ENCODE assay signal across 15 cellular contexts in genomic region chr3:125200731-125201139, GRCh38. TPM values are rescaled to one million over a fixed set of nuclear protein-coding genes. Genes with fewer than 3 reads are reported as not detected.
DNase-seq lines count a peak whose midpoint lies in the region; ATAC-seq, FAIRE-seq and TF ChIP-seq lines count a peak whose summit lies in the region.
"Had no signal": no experiment of that assay in that cellular context is flagged by ENCODE, and none has a peak within 500 bp of the region (broad histone marks: within the 10 kb centered on the region; RNA-seq: fewer than 3 reads in every experiment).

No MANE protein-coding gene starts in this region.

- DNase-seq in RCC 7860 (ENCODE audit: low spot score) (peak; percentile 58), NCI-H524 treated with DMSO at 0.1 percent for 48 hours (lab: John Stamatoyannopoulos, UW) (no peak), upper lobe of left lung (no peak), sciatic nerve (ENCODE audit: low spot score) (no peak)
- no peak for DNase-seq in activated naive CD4-positive, alpha-beta T cell treated with Interleukin-2 at 50 U/mL for 16 hours
- DNase-seq: activated T-cell treated with anti-CD3 and anti-CD28 coated beads, Interleukin-2, amount 50 U/mL, for 48 hours; NCI-H1048; pancreas; stimulated activated CD4-positive, alpha-beta T cell treated with anti-CD3 and anti-CD28 coated beads, Interleukin-4, amount 100 ng/mL, for 4 hours; T1000 had no signal

- no peaks in the 10 kb centered on the region for H3K9me3 ChIP-seq in upper lobe of left lung
- H3K9me3 ChIP-seq: BLaER1 treated with 17β-estradiol and CSF1 and Interleukin-3, amounts not matched to agents 10 nM and 100 nM; pancreas had no signal

- H3K4me1 ChIP-seq in upper lobe of left lung: peaks cover 0 to 2% (median 0%) of the 10 kb centered on the region in 4 donors

- FAIRE-seq in RCC 7860 (lab: Jason Lieb, UNC): peak; percentile 79
- FAIRE-seq: keratinocyte, pancreas had no signal

- no peak overlapping the region for H3K27ac ChIP-seq in upper lobe of left lung
- H3K27ac ChIP-seq: BLaER1 treated with 17β-estradiol and CSF1 and Interleukin-3, amounts not matched to agents 10 nM and 100 nM had no signal

- no peaks in the 10 kb centered on the region for H3K36me3 ChIP-seq in upper lobe of left lung
- H3K36me3 ChIP-seq: BLaER1 treated with 17β-estradiol and CSF1 and Interleukin-3, amounts not matched to agents 10 nM and 100 nM; pancreas had no signal

- H3K4me3 ChIP-seq in upper lobe of left lung: no peak overlapping the region
- H3K4me3 ChIP-seq: BLaER1 treated with 17β-estradiol and CSF1 and Interleukin-3, amounts not matched to agents 10 nM and 100 nM; pancreas had no signal

- ATAC-seq in GM18498 (IDR thresholded peaks at IDR 0.05; ENCODE audit: unreplicated experiment): peak; percentile 78
- peak; percentile 72 for ATAC-seq in GM19455 (IDR thresholded peaks at IDR 0.05; ENCODE audit: unreplicated experiment)
- peak; percentile 78 for ATAC-seq in HG02938 (IDR thresholded peaks at IDR 0.05; ENCODE audit: unreplicated experiment)
- no peak for ATAC-seq in upper lobe of left lung (ENCODE audit: low FRiP score in 2 of 2)
- ATAC-seq in sciatic nerve: no peak

- TF ChIP-seq POLR2A in upper lobe of left lung (IDR thresholded peaks at IDR 0.05): no peak

- WGBS in upper lobe of left lung, 2 donors: 83 to 90% methylated on average over 6 of the region's 6 CpGs

- intact Hi-C loops in sciatic nerve (cut with DNase I): no loop called here

- H3K27me3 ChIP-seq in upper lobe of left lung: no peaks in the 10 kb centered on the region
- H3K27me3 ChIP-seq: BLaER1 treated with 17β-estradiol and CSF1 and Interleukin-3, amounts not matched to agents 10 nM and 100 nM; pancreas had no signal

- no peak for TF ChIP-seq EP300 in upper lobe of left lung (IDR thresholded peaks at IDR 0.05)

- TF ChIP-seq CTCF in upper lobe of left lung (IDR thresholded peaks at IDR 0.05): no peak

RNA-seq across cellular contexts. Expression of gene SLC12A8, which starts 11.8 kb away (rescaled TPM):
- total RNA-seq in upper lobe of left lung: 10 to 100 TPM in 5 of 6 donors, 1 to 10 TPM in 1; 6.7 to 34.6 (median 15.0) TPM
- total RNA-seq in sciatic nerve: 2.5 TPM

Comparison
In these comparisons a context has a peak if more than half of its experiments do, and no peak if none do; other contexts are left out.
1. ATAC-seq: peak in GM18498 (single experiment), GM19455 (single experiment) and HG02938 (single experiment); none in upper lobe of left lung (0 of 2) and sciatic nerve (single experiment).